ENCODE assay signal across 37 cellular contexts in the genomic region with DNA sequence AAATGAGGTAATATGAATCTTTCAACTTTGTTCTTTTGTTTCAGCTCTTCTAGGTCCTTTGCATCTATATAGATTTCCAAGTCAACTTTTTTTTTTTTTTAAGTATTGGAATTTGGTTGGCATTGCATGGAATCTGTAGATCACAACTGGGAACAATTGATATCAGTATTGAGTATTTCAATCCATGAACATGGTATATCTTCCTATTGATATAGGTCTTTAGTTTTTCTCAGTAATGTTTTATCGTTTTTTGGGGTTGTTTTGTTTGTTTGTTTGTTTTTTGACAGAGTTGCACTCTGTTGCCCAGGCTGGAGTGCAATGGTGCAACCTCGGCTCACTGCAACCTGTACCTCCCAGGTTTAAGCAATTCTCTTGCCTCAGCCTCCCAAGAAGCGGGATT.
"Had no signal": no experiment of that assay in that cellular context is flagged by ENCODE, and none has a peak within 500 bp of the region (broad histone marks: within the 10 kb centered on the region; RNA-seq: fewer than 3 reads in every experiment).

No MANE protein-coding gene starts in this region.

- H3K27me3 ChIP-seq: adrenal gland, ascending aorta, body of pancreas, brain microvascular endothelial cell, breast epithelium, cardiac muscle cell had no signal

- H3K4me1 ChIP-seq: adrenal gland, ascending aorta, body of pancreas, breast epithelium had no signal

- H3K27ac ChIP-seq: adrenal gland, ascending aorta, body of pancreas, brain microvascular endothelial cell, breast epithelium, cardiac muscle cell had no signal

- H3K27ac Mint-ChIP-seq: activated naive CD4-positive, alpha-beta T cell treated with anti-CD3 and anti-CD28 coated beads for 36 hours; activated naive CD4-positive, alpha-beta T cell treated with anti-CD3 and anti-CD28 coated beads, Interleukin-2, amount 10 ng/mL, durations not matched to agents 7 days and 5 days; activated naive CD4-positive, alpha-beta T cell treated with anti-CD3 and anti-CD28 coated beads, Interleukin-2, amount 50 U/mL, for 24 hours; activated naive CD4-positive, alpha-beta T cell treated with anti-CD3 and anti-CD28 coated beads, Interleukin-2, amount 50 U/mL, for 72 hours; activated naive CD8-positive, alpha-beta T cell; activated naive CD8-positive, alpha-beta T cell treated with anti-CD3 and anti-CD28 coated beads for 36 hours; activated naive CD8-positive, alpha-beta T cell treated with anti-CD3 and anti-CD28 coated beads, Interleukin-2, amount 10 ng/mL, durations not matched to agents 7 days and 5 days; activated naive CD8-positive, alpha-beta T cell treated with anti-CD3 and anti-CD28 coated beads, Interleukin-2, amount 50 U/mL, for 24 hours; activated T-cell treated with anti-CD3 and anti-CD28 coated beads, Interleukin-2, amount 50 U/mL, for 24 hours; activated T-helper 1 cell treated with anti-CD3 and anti-CD28 coated beads, Interleukin-12 subunit alpha, Interleukin-12 subunit beta, Interleukin-2, Interleukin-4 antibody, amounts not matched to agents 30 ng/mL and 10 ng/mL and 1 ng/mL, durations not matched to agents 14 hours and 24 hours and 36 hours; activated T-helper 17 cell treated with anti-CD3 and anti-CD28 coated beads, Interleukin-2, amount 50 U/mL, for 72 hours; activated T-helper 2 cell treated with anti-CD3 and anti-CD28 coated beads, Interferon-gamma antibody, Interleukin-2, Interleukin-4, amounts not matched to agents 10 μg/mL and 5 μg/mL and 100 μg/mL, durations not matched to agents 14 hours and 24 hours and 36 hours; brain had no signal

- H3K4me3 ChIP-seq: adrenal gland, ascending aorta, body of pancreas, breast epithelium, cardiac muscle cell had no signal

- H3K9me3 ChIP-seq: adrenal gland, body of pancreas had no signal

- H3K4me1 Mint-ChIP-seq: brain had no signal

- H3K36me3 ChIP-seq: adrenal gland, ascending aorta, brain microvascular endothelial cell, breast epithelium, cardiac muscle cell had no signal

- ATAC-seq: activated naive CD4-positive, alpha-beta T cell treated with anti-CD3 and anti-CD28 coated beads, Interleukin-2, amount 50 U/mL, for 72 hours; activated naive CD8-positive, alpha-beta T cell treated with anti-CD3 and anti-CD28 coated beads, Interleukin-2, amount 50 U/mL, for 24 hours; activated T-cell treated with anti-CD3 and anti-CD28 coated beads, Interleukin-2, amount 50 U/mL, for 4 hours; activated T-helper 17 cell treated with anti-CD3 and anti-CD28 coated beads, Interleukin-2, amount 50 U/mL, for 72 hours; body of pancreas had no signal

- DNase-seq: activated effector memory CD4-positive, alpha-beta T cell treated with anti-CD3 and anti-CD28 coated beads, Interleukin-2, amount 50 U/mL, for 16 hours; activated effector memory CD4-positive, alpha-beta T cell treated with Interleukin-2 at 50 U/mL for 16 hours; activated gamma-delta T cell; activated gamma-delta T cell treated with Interleukin-2 at 50 U/mL for 16 hours; activated naive CD4-positive, alpha-beta T cell; activated naive CD4-positive, alpha-beta T cell treated with anti-CD3 and anti-CD28 coated beads for 36 hours; activated naive CD4-positive, alpha-beta T cell treated with anti-CD3 and anti-CD28 coated beads, Interleukin-2, amount 10 ng/mL, durations not matched to agents 7 days and 5 days; activated naive CD4-positive, alpha-beta T cell treated with anti-CD3 and anti-CD28 coated beads, Interleukin-2, amount 50 U/mL, for 16 hours; activated naive CD4-positive, alpha-beta T cell treated with Interleukin-2 at 50 U/mL for 16 hours; activated naive CD8-positive, alpha-beta T cell treated with anti-CD3 and anti-CD28 coated beads for 36 hours; activated naive CD8-positive, alpha-beta T cell treated with anti-CD3 and anti-CD28 coated beads, Interleukin-2, amount 10 ng/mL, durations not matched to agents 7 days and 5 days; activated naive CD8-positive, alpha-beta T cell treated with anti-CD3 and anti-CD28 coated beads, Interleukin-2, amount 50 U/mL, for 24 hours; activated T-cell treated with anti-CD3 and anti-CD28 coated beads for 4 hours; activated T-cell treated with anti-CD3 and anti-CD28 coated beads, Interleukin-2, amount 50 U/mL, for 24 hours; activated T-cell treated with anti-CD3 and anti-CD28 coated beads, Interleukin-2, amount 50 U/mL, for 4 hours; activated T-cell treated with anti-CD3 and anti-CD28 coated beads, Interleukin-2, amount 50 U/mL, for 48 hours; amniotic stem cell; amygdala; anterior cingulate cortex; aorta; body of pancreas; brain microvascular endothelial cell; caudate nucleus; central memory CD4-positive, alpha-beta T cell; cerebellar nuclear complex had no signal

- H3K9me3 Mint-ChIP-seq: activated naive CD4-positive, alpha-beta T cell treated with anti-CD3 and anti-CD28 coated beads, Interleukin-2, amount 10 ng/mL, durations not matched to agents 7 days and 5 days; activated naive CD8-positive, alpha-beta T cell treated with anti-CD3 and anti-CD28 coated beads, Interleukin-2, amount 10 ng/mL, durations not matched to agents 7 days and 5 days; activated T-helper 17 cell treated with anti-CD3 and anti-CD28 coated beads, Interleukin-2, amount 50 U/mL, for 72 hours; central memory CD8-positive, alpha-beta T cell had no signal

- H3K27me3 Mint-ChIP-seq: activated naive CD4-positive, alpha-beta T cell treated with anti-CD3 and anti-CD28 coated beads, Interleukin-2, amount 10 ng/mL, durations not matched to agents 7 days and 5 days; activated naive CD4-positive, alpha-beta T cell treated with anti-CD3 and anti-CD28 coated beads, Interleukin-2, amount 50 U/mL, for 24 hours; activated naive CD8-positive, alpha-beta T cell; activated naive CD8-positive, alpha-beta T cell treated with anti-CD3 and anti-CD28 coated beads for 36 hours; activated naive CD8-positive, alpha-beta T cell treated with anti-CD3 and anti-CD28 coated beads, Interleukin-2, amount 10 ng/mL, durations not matched to agents 7 days and 5 days; activated naive CD8-positive, alpha-beta T cell treated with anti-CD3 and anti-CD28 coated beads, Interleukin-2, amount 50 U/mL, for 24 hours; activated T-cell treated with anti-CD3 and anti-CD28 coated beads, Interleukin-2, amount 50 U/mL, for 24 hours; activated T-helper 17 cell treated with anti-CD3 and anti-CD28 coated beads, Interleukin-2, amount 50 U/mL, for 72 hours; brain; central memory CD8-positive, alpha-beta T cell had no signal

- H3K4me3 Mint-ChIP-seq: activated naive CD4-positive, alpha-beta T cell treated with anti-CD3 and anti-CD28 coated beads for 36 hours; activated naive CD4-positive, alpha-beta T cell treated with anti-CD3 and anti-CD28 coated beads, Interleukin-2, amount 10 ng/mL, durations not matched to agents 7 days and 5 days; activated naive CD4-positive, alpha-beta T cell treated with anti-CD3 and anti-CD28 coated beads, Interleukin-2, amount 50 U/mL, for 24 hours; activated naive CD8-positive, alpha-beta T cell; activated naive CD8-positive, alpha-beta T cell treated with anti-CD3 and anti-CD28 coated beads for 36 hours; activated naive CD8-positive, alpha-beta T cell treated with anti-CD3 and anti-CD28 coated beads, Interleukin-2, amount 10 ng/mL, durations not matched to agents 7 days and 5 days; activated naive CD8-positive, alpha-beta T cell treated with anti-CD3 and anti-CD28 coated beads, Interleukin-2, amount 50 U/mL, for 24 hours; activated T-cell treated with anti-CD3 and anti-CD28 coated beads, Interleukin-2, amount 50 U/mL, for 24 hours; activated T-cell treated with anti-CD3 and anti-CD28 coated beads, Interleukin-2, amount 50 U/mL, for 4 hours; activated T-helper 1 cell treated with anti-CD3 and anti-CD28 coated beads, Interleukin-12 subunit alpha, Interleukin-12 subunit beta, Interleukin-2, Interleukin-4 antibody, amounts not matched to agents 30 ng/mL and 10 ng/mL and 1 ng/mL, durations not matched to agents 14 hours and 24 hours and 36 hours; activated T-helper 17 cell treated with anti-CD3 and anti-CD28 coated beads, Interleukin-2, amount 50 U/mL, for 72 hours; brain; central memory CD8-positive, alpha-beta T cell had no signal
